In genomic region chr6:100968934-100969333, GRCh38 we compare ENCODE assay signal across 2 cellular contexts.
TF ChIP-seq lines count a peak whose summit lies in the region.

No MANE protein-coding gene starts in this region.

TF ChIP-seq in HEK293, 187 proteins besides CTCF, POLR2A, EP300 and RAD21 (continued from another document):
- TF ChIP-seq ZFP69B (tag by site-specific recombination; IDR thresholded peaks at IDR 0.05), result 0 out of 2 replicates have a peak, but pooled peaks have one; percentile 22

TF ChIP-seq in H1, 55 proteins besides CTCF, POLR2A, EP300 and RAD21 (continued from another document):
- TF ChIP-seq E2F6 (IDR thresholded peaks at IDR 0.05), result no peak
- TF ChIP-seq USF2 (IDR thresholded peaks at IDR 0.05; ENCODE audit: low read length), result no peak
- no peak for TF ChIP-seq HDAC2 (IDR thresholded peaks at IDR 0.05; ENCODE audit: borderline replicate concordance in 1 of 2, low read depth in 2 of 2, low read length in 2 of 2)
